ENCODE assay signal across 30 cellular contexts in the genomic region with DNA sequence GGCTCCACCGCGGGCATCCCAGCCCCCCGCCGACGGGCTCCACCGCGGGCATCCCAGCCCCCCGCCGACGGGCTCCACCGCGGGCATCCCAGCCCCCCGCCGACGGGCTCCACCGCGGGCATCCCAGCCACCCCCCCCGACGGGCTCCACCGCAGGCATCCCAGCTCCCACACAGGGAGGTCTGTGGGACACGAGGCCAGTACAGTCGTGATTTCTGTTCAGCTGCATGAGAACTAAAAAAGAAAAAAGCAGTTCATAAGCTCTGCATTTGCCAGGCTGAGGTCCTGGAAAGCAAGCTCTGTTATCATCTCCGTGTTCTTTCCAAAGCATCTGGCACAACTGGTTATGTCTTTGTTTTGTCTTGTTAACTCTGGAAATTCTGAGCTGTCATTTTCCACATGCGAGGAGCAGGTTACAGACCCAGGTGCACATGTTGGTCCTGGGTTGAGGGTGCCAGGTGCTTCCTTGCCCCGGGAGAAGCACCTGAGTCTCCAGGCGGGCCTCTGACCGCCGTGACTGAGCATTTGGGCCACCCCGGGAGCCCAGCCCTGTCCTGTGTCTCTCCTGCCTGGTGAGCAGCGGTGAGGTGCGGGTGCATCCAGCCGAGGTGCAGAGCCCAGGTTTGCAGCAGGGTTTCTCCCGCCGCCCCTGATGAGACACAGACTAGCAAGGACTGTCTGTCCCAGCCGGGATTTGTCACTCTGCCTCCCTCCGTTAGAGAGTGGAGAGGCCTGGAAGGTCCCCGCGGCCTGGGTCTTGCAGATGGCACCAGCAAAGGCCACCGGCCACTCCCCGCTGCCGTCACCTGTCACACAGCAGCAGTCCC. TPM values are rescaled to one million over a fixed set of nuclear protein-coding genes. Genes with fewer than 3 reads are reported as not detected.
A peak's percentile ranks its signal among the peaks of the same experiment; 100 is the strongest.
DNase-seq lines count a peak whose midpoint lies in the region; ATAC-seq and TF ChIP-seq lines count a peak whose summit lies in the region.
"Had no signal": no experiment of that assay in that cellular context is flagged by ENCODE, and none has a peak within 500 bp of the region (broad histone marks: within the 10 kb centered on the region; RNA-seq: fewer than 3 reads in every experiment).

No MANE protein-coding gene starts in this region.

- CTCF ChIA-PET in MCF 10A (lab: Yijun Ruan, JAX) = interaction anchor here (0.6 to 2.2 kb wide), 3 partner anchors 21 to 28 kb away, joined by 3 to 18 read pairs (median 4); a partner anchor contains a TSS
- CTCF ChIA-PET in mammary epithelial cell (lab: Charles Lee; ENCODE audit: low non-redundant PET) = interaction anchor here (0.6 kb wide), 1 partner anchor 47 kb away, joined by 8 read pairs; a partner anchor contains a TSS
- CTCF ChIA-PET in RWPE1 (lab: Yijun Ruan, JAX) = interaction anchor here (3.7 kb wide), 1 partner anchor 28 kb away, joined by 17 read pairs; no protein-coding TSS in a partner anchor

- H3K36me3 Mint-ChIP-seq in MCF 10A (ENCODE audit: insufficient read depth, unreplicated experiment) = peaks cover 20% of the 10 kb centered on the region
- H3K36me3 Mint-ChIP-seq: activated naive CD4-positive, alpha-beta T cell treated with anti-CD3 and anti-CD28 coated beads, Interleukin-2, amount 50 U/mL, for 72 hours; mesothelial cell of epicardium had no signal

- BruUV-seq in MCF 10A (replicated peaks; lab: Mats Ljungman, UMichigan) (no TSS peak), mammary epithelial cell (replicated peaks; lab: Mats Ljungman, UMichigan) (no TSS peak)

- H3K27me3 ChIP-seq in mammary epithelial cell (ENCODE audit: insufficient read depth, low read length) = no peaks in the 10 kb centered on the region
- H3K27me3 ChIP-seq: neutrophil, tibial nerve had no signal

- no peaks in the 10 kb centered on the region for H3K9me3 Mint-ChIP-seq in MCF 10A (ENCODE audit: unreplicated experiment)
- H3K9me3 Mint-ChIP-seq: activated CD8-positive, alpha-beta T cell treated with anti-CD3 and anti-CD28 coated beads for 36 hours; activated naive CD4-positive, alpha-beta T cell treated with anti-CD3 and anti-CD28 coated beads, Interleukin-2, amount 50 U/mL, for 72 hours; activated T-helper 2 cell treated with anti-CD3 and anti-CD28 coated beads, Interferon-gamma antibody, Interleukin-2, Interleukin-4, amounts not matched to agents 10 μg/mL and 5 μg/mL and 100 μg/mL, durations not matched to agents 14 hours and 24 hours and 36 hours; mesothelial cell of epicardium; stimulated activated naive CD8-positive, alpha-beta T cell treated with anti-CD3 and anti-CD28 coated beads, Interleukin-15, Interleukin-2, amounts not matched to agents 100 ng/mL and 50 ng/mL, for 24 hours had no signal

- H3K27ac Mint-ChIP-seq in MCF 10A (ENCODE audit: low read depth, unreplicated experiment) = peak overlapping the region; percentile 85
- H3K27ac Mint-ChIP-seq: activated naive CD4-positive, alpha-beta T cell treated with anti-CD3 and anti-CD28 coated beads, Interleukin-2, amount 50 U/mL, for 72 hours; activated T-helper 2 cell treated with anti-CD3 and anti-CD28 coated beads, Interferon-gamma antibody, Interleukin-2, Interleukin-4, amounts not matched to agents 10 μg/mL and 5 μg/mL and 100 μg/mL, durations not matched to agents 14 hours and 24 hours and 36 hours; B cell; stimulated activated naive CD8-positive, alpha-beta T cell treated with anti-CD3 and anti-CD28 coated beads, Interleukin-15, Interleukin-2, amounts not matched to agents 100 ng/mL and 50 ng/mL, for 24 hours had no signal

- no peaks in the 10 kb centered on the region for H3K36me3 ChIP-seq in mammary epithelial cell (ENCODE audit: insufficient read depth, low read length)
- H3K36me3 ChIP-seq: HAP-1 had no signal

- H3K9me3 ChIP-seq in mammary epithelial cell (replicated peaks; ENCODE audit: insufficient read depth, low read length) = no peaks in the 10 kb centered on the region
- H3K9me3 ChIP-seq: HAP-1, left ventricle myocardium inferior, neutrophil, tibial nerve had no signal

- POLR2A ChIA-PET in MCF 10A (lab: Yijun Ruan, JAX) = interaction anchor here (0.7 to 6.3 kb wide), 7 partner anchors 10 to 33 kb away, joined by 3 to 88 read pairs (median 10); a partner anchor contains a TSS
- POLR2A ChIA-PET in RWPE1 (lab: Yijun Ruan, JAX; ENCODE audit: low non-redundant PET) = no interaction called here

- H3K27ac ChIP-seq in mammary epithelial cell (ENCODE audit: insufficient read depth, low read depth, low read length) = no peak overlapping the region
- H3K27ac ChIP-seq in RWPE1 = peak overlapping the region; percentile 97
- H3K27ac ChIP-seq in temporal lobe (ENCODE audit: low read depth, low read length) = peak overlapping the region; percentile 40
- H3K27ac ChIP-seq: left ventricle myocardium inferior, neutrophil had no signal

- ATAC-seq in HG03095 (IDR thresholded peaks at IDR 0.05; ENCODE audit: unreplicated experiment) = no peak
- ATAC-seq: activated CD8-positive, alpha-beta T cell treated with anti-CD3 and anti-CD28 coated beads for 36 hours; activated naive CD4-positive, alpha-beta T cell treated with anti-CD3 and anti-CD28 coated beads, Interleukin-2, amount 50 U/mL, for 72 hours; HepG2; PC-3; right cardiac atrium had no signal

- no peak overlapping the region for H3K4me2 ChIP-seq in mammary epithelial cell (ENCODE audit: insufficient read depth, low read depth, low read length)

- in situ Hi-C loops in mammary epithelial cell (cut with MboI; ENCODE audit: low sequenced_read_pairs in 2 of 2) = no loop called here

- dilution Hi-C loops in mammary epithelial cell (cut with HindIII; ENCODE audit: low sequenced_read_pairs) = no loop called here

- H3K4me3 Mint-ChIP-seq in MCF 10A (ENCODE audit: unreplicated experiment) = no peak overlapping the region
- H3K4me3 Mint-ChIP-seq: activated CD8-positive, alpha-beta T cell treated with anti-CD3 and anti-CD28 coated beads for 36 hours; B cell; mesothelial cell of epicardium; stimulated activated naive CD8-positive, alpha-beta T cell treated with anti-CD3 and anti-CD28 coated beads, Interleukin-15, Interleukin-2, amounts not matched to agents 100 ng/mL and 50 ng/mL, for 24 hours had no signal

- no peaks in the 10 kb centered on the region for H3K27me3 Mint-ChIP-seq in MCF 10A (ENCODE audit: insufficient read depth, unreplicated experiment)
- H3K27me3 Mint-ChIP-seq: activated CD8-positive, alpha-beta T cell treated with anti-CD3 and anti-CD28 coated beads for 36 hours; B cell; stimulated activated naive CD8-positive, alpha-beta T cell treated with anti-CD3 and anti-CD28 coated beads, Interleukin-15, Interleukin-2, amounts not matched to agents 100 ng/mL and 50 ng/mL, for 24 hours had no signal

- WGBS in mammary epithelial cell (ENCODE audit: low coverage, missing lambda C conversion rate) = 90% methylated on average over 15 of the region's 41 CpGs

- no peak for DNase-seq in MCF 10A (ENCODE audit: unreplicated experiment)
- DNase-seq in mammary epithelial cell = no peak
- no peak for DNase-seq in RWPE1 (ENCODE audit: low spot score)
- peak; percentile 55 for DNase-seq in epithelial cell of esophagus (ENCODE audit: low read depth)
- no peak for DNase-seq in NCI-H187 treated with DMSO at 0.1 percent for 48 hours (lab: John Stamatoyannopoulos, UW)
- DNase-seq in NCI-H2081 (lab: John Stamatoyannopoulos, UW) = no peak
- DNase-seq: activated CD8-positive, alpha-beta T cell treated with anti-CD3 and anti-CD28 coated beads for 36 hours; effector memory CD4-positive, alpha-beta T cell; islet precursor cell; Karpas-422; left ventricle myocardium inferior; NCI-H1436; NCI-H510A treated with DMSO at 0.1 percent for 48 hours; NK-92 treated with Interleukin-12 subunit alpha and Interleukin-12 subunit beta, amount 100 ng/mL, for 24 hours; PC-3; Right ventricle myocardium superior; stimulated activated CD4-positive, alpha-beta T cell treated with anti-CD3 and anti-CD28 coated beads, Interleukin-1b, Interleukin-23, amount 100 ng/mL, for 48 hours had no signal

- peaks cover 16% of the 10 kb centered on the region for H3K79me2 ChIP-seq in mammary epithelial cell (ENCODE audit: insufficient read depth, low read length)

- intact Hi-C loops in MCF 10A (cut with micrococcal nuclease) = no loop called here
- intact Hi-C loops in mammary epithelial cell (cut with micrococcal nuclease) = no loop called here

- peaks cover 20% of the 10 kb centered on the region for H3K4me1 ChIP-seq in mammary epithelial cell (ENCODE audit: insufficient read depth, low read length)
- H3K4me1 ChIP-seq: HAP-1, left ventricle myocardium inferior had no signal

- peaks cover 8% of the 10 kb centered on the region for H3K4me1 Mint-ChIP-seq in MCF 10A (ENCODE audit: insufficient read depth, unreplicated experiment)
- H3K4me1 Mint-ChIP-seq: B cell had no signal

- no peak overlapping the region for H2AFZ ChIP-seq in mammary epithelial cell (ENCODE audit: low read depth, low read length)

- H3K4me3 ChIP-seq in mammary epithelial cell (replicated peaks in 1 of 3; ENCODE audit: insufficient read depth in 1 of 3, low read depth in 2 of 3, low read length in 3 of 3) = no peak overlapping the region
- H3K4me3 ChIP-seq in epithelial cell of esophagus (ENCODE audit: low read length) = no peak overlapping the region
- H3K4me3 ChIP-seq: HAP-1, left ventricle myocardium inferior, tibial nerve had no signal

- no peaks in the 10 kb centered on the region for H4K20me1 ChIP-seq in mammary epithelial cell (ENCODE audit: insufficient read depth, low read length)

- TF ChIP-seq CTCF in MCF 10A (IDR thresholded peaks at IDR 0.05; ENCODE audit: unreplicated experiment) (no peak), mammary epithelial cell (conservative IDR thresholded peaks at IDR 0.05 in 1 of 2, IDR thresholded peaks at IDR 0.05 in 1 of 2; ENCODE audit: extremely low read depth in 1 of 2, insufficient read depth in 1 of 2, low read depth in 1 of 2, low read length in 2 of 2) (no peak), RWPE1 (conservative IDR thresholded peaks at IDR 0.05; ENCODE audit: low read depth) (no peak), epithelial cell of esophagus (IDR thresholded peaks at IDR 0.05; ENCODE audit: insufficient read depth, low read depth, low read length, missing control alignments) (no peak)

- no peak overlapping the region for H3K9ac ChIP-seq in mammary epithelial cell (ENCODE audit: insufficient read depth, low read length)

RNA-seq across cellular contexts. Expression of a gene that starts 9.9 kb away (rescaled TPM):
- total RNA-seq in MCF 10A (2022) (0.14 and 0.17 TPM in 2 replicates), mammary epithelial cell (under 1 TPM; 0.17 to 0.28 TPM), temporal lobe (0.74 TPM)
- not detected for polyA plus RNA-seq in mammary epithelial cell
- polyA minus RNA-seq in mammary epithelial cell = not detected
- total RNA-seq: bronchial epithelial cell had no signal

RNA-seq across cellular contexts. Expression of a gene that starts 15.2 kb away (rescaled TPM):
- total RNA-seq in MCF 10A (2022) (104 and 106 TPM in 2 replicates), mammary epithelial cell (10 to 100 TPM; 43.3 to 95.7 TPM), temporal lobe (23.1 TPM)
- 76.6 TPM for polyA plus RNA-seq in mammary epithelial cell
- polyA minus RNA-seq in mammary epithelial cell = 25.5 TPM

RNA-seq across cellular contexts. Expression of a gene that starts 20.7 kb away (rescaled TPM):
- 43.6 and 44.6 TPM in 2 replicates for total RNA-seq in MCF 10A (2022)
- 10 to 100 TPM; 12.3 to 20.6 TPM for total RNA-seq in mammary epithelial cell
- 10.7 TPM for polyA plus RNA-seq in mammary epithelial cell
- polyA minus RNA-seq in mammary epithelial cell = not detected
- 9.3 TPM for total RNA-seq in temporal lobe

RNA-seq across cellular contexts. Expression of a gene that starts 28.3 kb away (rescaled TPM):
- total RNA-seq in MCF 10A (2022) (40.4 and 47.9 TPM in 2 replicates), mammary epithelial cell (10 to 100 TPM in 1 of 2 donors, 1 to 10 TPM in 1; 7.5 to 41.7 TPM), temporal lobe (10.8 TPM)
- polyA plus RNA-seq in mammary epithelial cell = 14.6 TPM
- 5.0 TPM for polyA minus RNA-seq in mammary epithelial cell

RNA-seq across cellular contexts. Expression of a gene that starts 31.0 kb away (rescaled TPM):
- total RNA-seq in MCF 10A (2022) = 17.1 and 17.7 TPM in 2 replicates
- 10 to 100 TPM; 11.3 to 19.9 TPM for total RNA-seq in mammary epithelial cell
- 6.4 TPM for polyA plus RNA-seq in mammary epithelial cell
- polyA minus RNA-seq in mammary epithelial cell = 2.7 TPM
- total RNA-seq in temporal lobe = 20.9 TPM
